11 cellular contexts compared by ENCODE assay signal in the genomic region with DNA sequence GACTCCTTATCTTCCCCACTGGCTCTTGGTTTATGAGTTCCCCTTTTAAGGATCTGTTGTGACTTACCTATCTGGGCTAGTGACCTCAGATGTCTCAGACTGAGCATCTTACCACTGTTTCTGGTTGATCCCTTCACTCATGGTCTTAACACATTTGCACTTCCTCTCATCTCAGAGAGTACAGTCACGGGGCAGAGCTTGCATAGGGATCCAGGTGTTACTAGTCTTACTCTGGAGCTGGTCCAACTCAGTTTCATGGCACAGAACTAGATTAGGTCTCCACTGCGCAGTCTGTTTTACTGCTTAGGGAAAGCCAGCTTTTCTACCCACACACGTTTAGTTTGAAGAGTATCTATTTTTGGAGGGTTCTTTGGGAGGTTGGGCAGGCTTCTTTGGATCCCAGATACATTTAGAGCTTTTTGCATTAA. TPM values are rescaled to one million over a fixed set of nuclear protein-coding genes. Genes with fewer than 3 reads are reported as not detected.
DNase-seq lines count a peak whose midpoint lies in the region; ATAC-seq and TF ChIP-seq lines count a peak whose summit lies in the region.
"Had no signal": no experiment of that assay in that cellular context is flagged by ENCODE, and none has a peak within 500 bp of the region (broad histone marks: within the 10 kb centered on the region; RNA-seq: fewer than 3 reads in every experiment).

No MANE protein-coding gene starts in this region.

- H3K27me3 ChIP-seq in HUES48 (ENCODE audit: control insufficient read depth, insufficient read depth, low read length) (no peaks in the 10 kb centered on the region), right atrium auricular region (no peaks in the 10 kb centered on the region)

- H3K4me3 ChIP-seq in HUES48 (ENCODE audit: low read depth, low read length) (no peak overlapping the region), right atrium auricular region (no peak overlapping the region)

- H3K4me3 Mint-ChIP-seq in activated T-cell treated with anti-CD3 and anti-CD28 coated beads, Interleukin-2, amount 50 U/mL, for 24 hours = no peak overlapping the region
- no peak overlapping the region for H3K4me3 Mint-ChIP-seq in stimulated activated memory B cell treated with anti-CD40 and anti-IgM and Interleukin-4, amounts not matched to agents 10 μg/mL and 1 μg/mL and 100 μg/mL, for 72 hours
- H3K4me3 Mint-ChIP-seq: activated naive CD4-positive, alpha-beta T cell treated with anti-CD3 and anti-CD28 coated beads, Interleukin-2, amount 50 U/mL, for 24 hours had no signal

- ATAC-seq in HG02610 (IDR thresholded peaks at IDR 0.05; ENCODE audit: unreplicated experiment) = peak; percentile 70
- peak; percentile 69 for ATAC-seq in stimulated activated memory B cell treated with anti-CD40 and anti-IgM and Interleukin-4, amounts not matched to agents 10 μg/mL and 1 μg/mL and 100 μg/mL, for 72 hours
- ATAC-seq: left ventricle myocardium superior had no signal

- H3K9me3 ChIP-seq in HUES48 (ENCODE audit: control insufficient read depth, insufficient read depth, low read length) = no peaks in the 10 kb centered on the region
- no peaks in the 10 kb centered on the region for H3K9me3 ChIP-seq in right atrium auricular region

- peaks cover 85% of the 10 kb centered on the region for H3K36me3 Mint-ChIP-seq in activated T-cell treated with anti-CD3 and anti-CD28 coated beads, Interleukin-2, amount 50 U/mL, for 24 hours (ENCODE audit: low read depth)
- H3K36me3 Mint-ChIP-seq in stimulated activated memory B cell treated with anti-CD40 and anti-IgM and Interleukin-4, amounts not matched to agents 10 μg/mL and 1 μg/mL and 100 μg/mL, for 72 hours = peaks cover 54% of the 10 kb centered on the region

- H3K9me3 Mint-ChIP-seq in activated T-cell treated with anti-CD3 and anti-CD28 coated beads, Interleukin-2, amount 50 U/mL, for 24 hours = no peaks in the 10 kb centered on the region
- H3K9me3 Mint-ChIP-seq in stimulated activated memory B cell treated with anti-CD40 and anti-IgM and Interleukin-4, amounts not matched to agents 10 μg/mL and 1 μg/mL and 100 μg/mL, for 72 hours = no peaks in the 10 kb centered on the region
- H3K9me3 Mint-ChIP-seq: activated naive CD4-positive, alpha-beta T cell treated with anti-CD3 and anti-CD28 coated beads, Interleukin-2, amount 50 U/mL, for 24 hours had no signal

- H3K27ac Mint-ChIP-seq in activated T-cell treated with anti-CD3 and anti-CD28 coated beads, Interleukin-2, amount 50 U/mL, for 24 hours = peak overlapping the region; percentile 31
- peak overlapping the region; percentile 66 for H3K27ac Mint-ChIP-seq in stimulated activated memory B cell treated with anti-CD40 and anti-IgM and Interleukin-4, amounts not matched to agents 10 μg/mL and 1 μg/mL and 100 μg/mL, for 72 hours
- H3K27ac Mint-ChIP-seq: activated naive CD4-positive, alpha-beta T cell treated with anti-CD3 and anti-CD28 coated beads, Interleukin-2, amount 50 U/mL, for 24 hours had no signal

- peak overlapping the region; percentile 50 for H3K27ac ChIP-seq in HUES48 (ENCODE audit: low read depth, low read length)
- H3K27ac ChIP-seq in right atrium auricular region = no peak overlapping the region

- no peak for DNase-seq in activated T-cell treated with anti-CD3 and anti-CD28 coated beads, Interleukin-2, amount 50 U/mL, for 24 hours
- DNase-seq in activated T-cell treated with anti-CD3 and anti-CD28 coated beads for 4 hours (no peak), right atrium auricular region (ENCODE audit: low spot score) (no peak), C1 segment of cervical spinal cord (lab: John Stamatoyannopoulos, UW) (no peak), SW 1271 (lab: John Stamatoyannopoulos, UW) (no peak)
- DNase-seq: left ventricle myocardium superior; stimulated activated CD4-positive, alpha-beta T cell treated with anti-CD3 and anti-CD28 coated beads, Interleukin-4, amount 100 ng/mL, for 24 hours had no signal

- peaks cover 36% of the 10 kb centered on the region for H3K4me1 Mint-ChIP-seq in activated T-cell treated with anti-CD3 and anti-CD28 coated beads, Interleukin-2, amount 50 U/mL, for 24 hours (ENCODE audit: low read depth)
- peaks cover 54% of the 10 kb centered on the region for H3K4me1 Mint-ChIP-seq in stimulated activated memory B cell treated with anti-CD40 and anti-IgM and Interleukin-4, amounts not matched to agents 10 μg/mL and 1 μg/mL and 100 μg/mL, for 72 hours

- H3K4me1 ChIP-seq in HUES48 (ENCODE audit: control insufficient read depth, insufficient read depth, low read length) (peaks cover 17% of the 10 kb centered on the region), right atrium auricular region (peaks cover 0 to 31% of the 10 kb centered on the region in 2 donors)

- peaks cover 71% of the 10 kb centered on the region for H3K36me3 ChIP-seq in HUES48 (ENCODE audit: control insufficient read depth, insufficient read depth, low read length)
- H3K36me3 ChIP-seq in right atrium auricular region = peaks cover 76% of the 10 kb centered on the region

- TF ChIP-seq CTCF in right atrium auricular region (IDR thresholded peaks at IDR 0.05) = no peak

- H3K27me3 Mint-ChIP-seq in activated T-cell treated with anti-CD3 and anti-CD28 coated beads, Interleukin-2, amount 50 U/mL, for 24 hours = no peaks in the 10 kb centered on the region
- no peaks in the 10 kb centered on the region for H3K27me3 Mint-ChIP-seq in stimulated activated memory B cell treated with anti-CD40 and anti-IgM and Interleukin-4, amounts not matched to agents 10 μg/mL and 1 μg/mL and 100 μg/mL, for 72 hours
- H3K27me3 Mint-ChIP-seq: activated naive CD4-positive, alpha-beta T cell treated with anti-CD3 and anti-CD28 coated beads, Interleukin-2, amount 50 U/mL, for 24 hours had no signal

- no peak overlapping the region for H3K9ac ChIP-seq in HUES48 (ENCODE audit: low read depth, low read length)

RNA-seq across cellular contexts. Expression of a gene that starts 10.2 kb away (rescaled TPM):
- total RNA-seq in right atrium auricular region = 100 to 1,000 TPM; 167 to 177 TPM

RNA-seq across cellular contexts. Expression of a gene that starts 20.3 kb away (rescaled TPM):
- 1 to 10 TPM; 4.7 to 5.9 TPM for total RNA-seq in right atrium auricular region

RNA-seq across cellular contexts. Expression of a gene that starts 40.5 kb away (rescaled TPM):
- total RNA-seq in right atrium auricular region = under 1 TPM in 1 of 2 donors, not detected in 1; 0.16 TPM

RNA-seq across cellular contexts. Expression of a gene that starts 46.7 kb away (rescaled TPM):
- 10 to 100 TPM; 20.4 to 23.7 TPM for total RNA-seq in right atrium auricular region
